In genomic region chr18:27149240-27149639, GRCh38 we compare ENCODE assay signal across 4 cellular contexts. TPM values are rescaled to one million over a fixed set of nuclear protein-coding genes. Genes with fewer than 3 reads are reported as not detected.
"Had no signal": no experiment of that assay in that cellular context is flagged by ENCODE, and none has a peak within 500 bp of the region (broad histone marks: within the 10 kb centered on the region; RNA-seq: fewer than 3 reads in every experiment).

No MANE protein-coding gene starts in this region.

RNA-seq across cellular contexts. Expression of gene CHST9, which starts 35.9 kb away (rescaled TPM):
- total RNA-seq: LHCN-M2, M059J, MCF 10A, NCI-H460 had no signal
